1 cellular context compared by ENCODE assay signal in the genomic region with DNA sequence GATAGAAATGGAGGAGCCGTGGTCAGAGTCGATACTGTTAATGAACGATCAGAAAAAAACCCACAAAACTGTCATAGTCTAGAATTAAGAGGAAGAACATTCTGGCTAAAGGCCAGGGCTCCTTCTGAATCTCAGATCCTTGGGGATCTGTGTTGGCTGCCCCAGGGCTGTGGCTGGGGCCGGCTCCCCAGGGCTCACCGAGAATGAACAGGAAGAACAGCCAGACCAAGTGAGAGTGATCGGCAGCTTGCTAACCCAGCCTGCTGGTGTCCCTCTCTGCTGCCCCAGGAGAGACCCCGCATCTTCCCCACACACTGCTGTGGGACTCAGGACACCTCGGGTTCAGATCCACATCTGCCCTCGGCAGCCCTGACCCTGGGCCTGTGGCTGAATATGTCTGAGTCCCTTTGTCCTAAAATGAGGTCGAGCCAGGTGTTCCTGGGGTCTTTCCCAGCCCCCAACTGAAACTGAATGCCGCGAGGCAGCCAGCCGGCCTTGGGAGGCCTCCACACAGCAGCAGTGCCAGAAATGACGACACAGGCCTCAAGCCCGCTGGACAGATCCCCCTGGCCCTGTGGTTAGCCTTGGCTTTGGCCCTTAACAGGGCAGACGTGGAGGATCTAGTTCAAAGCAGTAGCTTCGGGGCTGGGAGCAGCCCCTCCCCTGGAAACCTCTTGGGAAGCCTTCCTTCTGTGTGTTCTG.
TF ChIP-seq lines count a peak whose summit lies in the region.

No MANE protein-coding gene starts in this region.

TF ChIP-seq in H1, 55 proteins besides CTCF, POLR2A, EP300 and RAD21 (continued from another document):
- TF ChIP-seq, protein P1, sequence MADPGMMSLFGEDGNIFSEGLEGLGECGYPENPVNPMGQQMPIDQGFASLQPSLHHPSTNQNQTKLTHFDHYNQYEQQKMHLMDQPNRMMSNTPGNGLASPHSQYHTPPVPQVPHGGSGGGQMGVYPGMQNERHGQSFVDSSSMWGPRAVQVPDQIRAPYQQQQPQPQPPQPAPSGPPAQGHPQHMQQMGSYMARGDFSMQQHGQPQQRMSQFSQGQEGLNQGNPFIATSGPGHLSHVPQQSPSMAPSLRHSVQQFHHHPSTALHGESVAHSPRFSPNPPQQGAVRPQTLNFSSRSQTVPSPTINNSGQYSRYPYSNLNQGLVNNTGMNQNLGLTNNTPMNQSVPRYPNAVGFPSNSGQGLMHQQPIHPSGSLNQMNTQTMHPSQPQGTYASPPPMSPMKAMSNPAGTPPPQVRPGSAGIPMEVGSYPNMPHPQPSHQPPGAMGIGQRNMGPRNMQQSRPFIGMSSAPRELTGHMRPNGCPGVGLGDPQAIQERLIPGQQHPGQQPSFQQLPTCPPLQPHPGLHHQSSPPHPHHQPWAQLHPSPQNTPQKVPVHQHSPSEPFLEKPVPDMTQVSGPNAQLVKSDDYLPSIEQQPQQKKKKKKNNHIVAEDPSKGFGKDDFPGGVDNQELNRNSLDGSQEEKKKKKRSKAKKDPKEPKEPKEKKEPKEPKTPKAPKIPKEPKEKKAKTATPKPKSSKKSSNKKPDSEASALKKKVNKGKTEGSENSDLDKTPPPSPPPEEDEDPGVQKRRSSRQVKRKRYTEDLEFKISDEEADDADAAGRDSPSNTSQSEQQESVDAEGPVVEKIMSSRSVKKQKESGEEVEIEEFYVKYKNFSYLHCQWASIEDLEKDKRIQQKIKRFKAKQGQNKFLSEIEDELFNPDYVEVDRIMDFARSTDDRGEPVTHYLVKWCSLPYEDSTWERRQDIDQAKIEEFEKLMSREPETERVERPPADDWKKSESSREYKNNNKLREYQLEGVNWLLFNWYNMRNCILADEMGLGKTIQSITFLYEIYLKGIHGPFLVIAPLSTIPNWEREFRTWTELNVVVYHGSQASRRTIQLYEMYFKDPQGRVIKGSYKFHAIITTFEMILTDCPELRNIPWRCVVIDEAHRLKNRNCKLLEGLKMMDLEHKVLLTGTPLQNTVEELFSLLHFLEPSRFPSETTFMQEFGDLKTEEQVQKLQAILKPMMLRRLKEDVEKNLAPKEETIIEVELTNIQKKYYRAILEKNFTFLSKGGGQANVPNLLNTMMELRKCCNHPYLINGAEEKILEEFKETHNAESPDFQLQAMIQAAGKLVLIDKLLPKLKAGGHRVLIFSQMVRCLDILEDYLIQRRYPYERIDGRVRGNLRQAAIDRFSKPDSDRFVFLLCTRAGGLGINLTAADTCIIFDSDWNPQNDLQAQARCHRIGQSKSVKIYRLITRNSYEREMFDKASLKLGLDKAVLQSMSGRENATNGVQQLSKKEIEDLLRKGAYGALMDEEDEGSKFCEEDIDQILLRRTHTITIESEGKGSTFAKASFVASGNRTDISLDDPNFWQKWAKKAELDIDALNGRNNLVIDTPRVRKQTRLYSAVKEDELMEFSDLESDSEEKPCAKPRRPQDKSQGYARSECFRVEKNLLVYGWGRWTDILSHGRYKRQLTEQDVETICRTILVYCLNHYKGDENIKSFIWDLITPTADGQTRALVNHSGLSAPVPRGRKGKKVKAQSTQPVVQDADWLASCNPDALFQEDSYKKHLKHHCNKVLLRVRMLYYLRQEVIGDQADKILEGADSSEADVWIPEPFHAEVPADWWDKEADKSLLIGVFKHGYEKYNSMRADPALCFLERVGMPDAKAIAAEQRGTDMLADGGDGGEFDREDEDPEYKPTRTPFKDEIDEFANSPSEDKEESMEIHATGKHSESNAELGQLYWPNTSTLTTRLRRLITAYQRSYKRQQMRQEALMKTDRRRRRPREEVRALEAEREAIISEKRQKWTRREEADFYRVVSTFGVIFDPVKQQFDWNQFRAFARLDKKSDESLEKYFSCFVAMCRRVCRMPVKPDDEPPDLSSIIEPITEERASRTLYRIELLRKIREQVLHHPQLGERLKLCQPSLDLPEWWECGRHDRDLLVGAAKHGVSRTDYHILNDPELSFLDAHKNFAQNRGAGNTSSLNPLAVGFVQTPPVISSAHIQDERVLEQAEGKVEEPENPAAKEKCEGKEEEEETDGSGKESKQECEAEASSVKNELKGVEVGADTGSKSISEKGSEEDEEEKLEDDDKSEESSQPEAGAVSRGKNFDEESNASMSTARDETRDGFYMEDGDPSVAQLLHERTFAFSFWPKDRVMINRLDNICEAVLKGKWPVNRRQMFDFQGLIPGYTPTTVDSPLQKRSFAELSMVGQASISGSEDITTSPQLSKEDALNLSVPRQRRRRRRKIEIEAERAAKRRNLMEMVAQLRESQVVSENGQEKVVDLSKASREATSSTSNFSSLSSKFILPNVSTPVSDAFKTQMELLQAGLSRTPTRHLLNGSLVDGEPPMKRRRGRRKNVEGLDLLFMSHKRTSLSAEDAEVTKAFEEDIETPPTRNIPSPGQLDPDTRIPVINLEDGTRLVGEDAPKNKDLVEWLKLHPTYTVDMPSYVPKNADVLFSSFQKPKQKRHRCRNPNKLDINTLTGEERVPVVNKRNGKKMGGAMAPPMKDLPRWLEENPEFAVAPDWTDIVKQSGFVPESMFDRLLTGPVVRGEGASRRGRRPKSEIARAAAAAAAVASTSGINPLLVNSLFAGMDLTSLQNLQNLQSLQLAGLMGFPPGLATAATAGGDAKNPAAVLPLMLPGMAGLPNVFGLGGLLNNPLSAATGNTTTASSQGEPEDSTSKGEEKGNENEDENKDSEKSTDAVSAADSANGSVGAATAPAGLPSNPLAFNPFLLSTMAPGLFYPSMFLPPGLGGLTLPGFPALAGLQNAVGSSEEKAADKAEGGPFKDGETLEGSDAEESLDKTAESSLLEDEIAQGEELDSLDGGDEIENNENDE (IDR thresholded peaks at IDR 0.05; ENCODE audit: insufficient replicate concordance, low read length) = no peak
- no peak for TF ChIP-seq EZH2 (IDR thresholded peaks at IDR 0.05; ENCODE audit: low read depth, low read length, severe bottlenecking)
- TF ChIP-seq ATF2 (IDR thresholded peaks at IDR 0.05; ENCODE audit: low read length) = no peak
- TF ChIP-seq KDM4A (IDR thresholded peaks at IDR 0.05; ENCODE audit: low read depth, low read length, severe bottlenecking) = no peak
- TF ChIP-seq, protein P2, sequence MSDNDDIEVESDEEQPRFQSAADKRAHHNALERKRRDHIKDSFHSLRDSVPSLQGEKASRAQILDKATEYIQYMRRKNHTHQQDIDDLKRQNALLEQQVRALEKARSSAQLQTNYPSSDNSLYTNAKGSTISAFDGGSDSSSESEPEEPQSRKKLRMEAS (IDR thresholded peaks at IDR 0.05) = no peak
- TF ChIP-seq CEBPB (IDR thresholded peaks at IDR 0.05; ENCODE audit: low read depth, low read length) = no peak
- no peak for TF ChIP-seq RXRA (IDR thresholded peaks at IDR 0.05; ENCODE audit: insufficient read depth, low read depth, low read length)
- no peak for TF ChIP-seq ASH2L (IDR thresholded peaks at IDR 0.05; ENCODE audit: low read length)
- no peak for TF ChIP-seq RBBP5 (IDR thresholded peaks at IDR 0.05; ENCODE audit: borderline replicate concordance, low read depth, low read length)
